In genomic region chr19:41945135-41945766, GRCh38 we compare ENCODE assay signal across 8 cellular contexts. TPM values are rescaled to one million over a fixed set of nuclear protein-coding genes. Genes with fewer than 3 reads are reported as not detected.
DNase-seq lines count a peak whose midpoint lies in the region; ATAC-seq and TF ChIP-seq lines count a peak whose summit lies in the region.

No MANE protein-coding gene starts in this region.

- H3K9me3 Mint-ChIP-seq in CD8-positive, alpha-beta memory T cell = peaks cover 0 to 2% (median 0%) of the 10 kb centered on the region in 5 donors
- H3K9me3 Mint-ChIP-seq in activated naive CD4-positive, alpha-beta T cell treated with anti-CD3 and anti-CD28 coated beads, Interleukin-2, amount 50 U/mL, for 72 hours = no peaks in the 10 kb centered on the region

- H3K27me3 ChIP-seq in CD8-positive, alpha-beta memory T cell (ENCODE audit: insufficient read depth, low read length, poor library complexity, severe bottlenecking) = no peaks in the 10 kb centered on the region
- no peaks in the 10 kb centered on the region for H3K27me3 ChIP-seq in PC-9 (ENCODE audit: insufficient read depth, low read depth)

- TF ChIP-seq CTCF in OCI-LY7 (conservative IDR thresholded peaks at IDR 0.05; ENCODE audit: low read length) (no peak), PC-9 (conservative IDR thresholded peaks at IDR 0.05) (no peak)

- H2AFZ ChIP-seq in OCI-LY7 (ENCODE audit: low read length) = no peak overlapping the region
- no peak overlapping the region for H2AFZ ChIP-seq in PC-9

- ATAC-seq in GM21717 (IDR thresholded peaks at IDR 0.05; ENCODE audit: unreplicated experiment) = peak; percentile 72
- peak; percentile 92 to 96 for ATAC-seq in activated naive CD4-positive, alpha-beta T cell treated with anti-CD3 and anti-CD28 coated beads, Interleukin-2, amount 50 U/mL, for 72 hours

- H3K36me3 ChIP-seq in CD8-positive, alpha-beta memory T cell (ENCODE audit: insufficient read depth, low read length) = no peaks in the 10 kb centered on the region
- H3K36me3 ChIP-seq in OCI-LY7 (ENCODE audit: insufficient read depth, low read length) = no peaks in the 10 kb centered on the region
- H3K36me3 ChIP-seq in PC-9 (ENCODE audit: low read depth) = no peaks in the 10 kb centered on the region

- peak overlapping the region; percentile 53 to 91 (median 74) for H3K4me3 Mint-ChIP-seq in CD8-positive, alpha-beta memory T cell

- POLR2A ChIA-PET in CD8-positive, alpha-beta memory T cell (lab: Charles Lee) = interaction anchor here (0.6 to 3.5 kb wide), 15 partner anchors 8 to 85 kb away, joined by 3 to 24 read pairs (median 8); partner anchors contain the start of genes ARHGEF1, RABAC1 and RPS19
- POLR2A ChIA-PET in OCI-LY7 (lab: Charles Lee) = interaction anchor here (0.6 to 3.4 kb wide), 13 partner anchors 8 to 398 kb away, joined by 3 to 21 read pairs (median 7); partner anchors contain the start of genes CD79A, ERFL and RPS19
- POLR2A ChIA-PET in PC-9 (lab: Charles Lee; ENCODE audit: unreplicated experiment) = no interaction called here

- peaks cover 45 to 77% (median 55%) of the 10 kb centered on the region in 3 donors for H3K4me1 Mint-ChIP-seq in CD8-positive, alpha-beta memory T cell

- H3K36me3 Mint-ChIP-seq in CD8-positive, alpha-beta memory T cell = no peaks in the 10 kb centered on the region
- peaks cover 0 to 5% of the 10 kb centered on the region in 2 donors for H3K36me3 Mint-ChIP-seq in activated naive CD4-positive, alpha-beta T cell treated with anti-CD3 and anti-CD28 coated beads, Interleukin-2, amount 50 U/mL, for 72 hours

- intact Hi-C loops in OCI-LY7 (cut with micrococcal nuclease; ENCODE audit: unreplicated experiment) = loop anchor here (1.0 to 10.0 kb wide), 4 partner anchors 8 to 400 kb away; partner anchors contain the start of genes CD79A and ERFL
- intact Hi-C loops in PC-9 (cut with micrococcal nuclease; ENCODE audit: unreplicated experiment) = no loop called here

- H3K4me2 ChIP-seq in OCI-LY7 (ENCODE audit: low read length) = peak overlapping the region; percentile 76
- no peak overlapping the region for H3K4me2 ChIP-seq in PC-9

- DNase-seq in CD8-positive, alpha-beta memory T cell = peak; percentile 84 to 97 (median 95)
- DNase-seq in OCI-LY7 (ENCODE audit: low spot score) (peak; percentile 97), HT-29 (ENCODE audit: low spot score) (no peak), KG1 (lab: John Stamatoyannopoulos, UW) (no peak), PC-9 (no peak)
- DNase-seq in activated naive CD4-positive, alpha-beta T cell treated with anti-CD3 and anti-CD28 coated beads, Interleukin-2, amount 50 U/mL, for 72 hours (ENCODE audit: low spot score in 2 of 2) = peak; percentile 80 to 91
- peak; percentile 84 to 87 for DNase-seq in stimulated activated CD8-positive, alpha-beta memory T cell treated with anti-CD3 and anti-CD28 coated beads, Interleukin-15, amount 100 ng/mL, for 48 hours (ENCODE audit: low read depth in 2 of 2)

- H3K4me3 ChIP-seq in CD8-positive, alpha-beta memory T cell (ENCODE audit: low read length) = no peak overlapping the region
- H3K4me3 ChIP-seq in OCI-LY7 (ENCODE audit: low read depth, low read length, poor library complexity, severe bottlenecking) (peak overlapping the region; percentile 49), PC-9 (no peak overlapping the region)

- H3K79me2 ChIP-seq in OCI-LY7 (ENCODE audit: insufficient read depth, low read depth, low read length) (no peaks in the 10 kb centered on the region), PC-9 (ENCODE audit: low read depth) (no peaks in the 10 kb centered on the region)

- peaks cover 7 to 9% of the 10 kb centered on the region in 2 donors for H3K27me3 Mint-ChIP-seq in CD8-positive, alpha-beta memory T cell

- BruUV-seq in OCI-LY7 (replicated peaks; lab: Mats Ljungman, UMichigan) = no TSS peak
- BruUV-seq in PC-9 (replicated peaks; lab: Mats Ljungman, UMichigan) = no TSS peak

- no peaks in the 10 kb centered on the region for H4K20me1 ChIP-seq in OCI-LY7 (ENCODE audit: insufficient read depth, low read length)
- H4K20me1 ChIP-seq in PC-9 (ENCODE audit: insufficient read depth) = no peaks in the 10 kb centered on the region

- no peaks in the 10 kb centered on the region for H3K9me3 ChIP-seq in CD8-positive, alpha-beta memory T cell (ENCODE audit: low read length)
- no peaks in the 10 kb centered on the region for H3K9me3 ChIP-seq in OCI-LY7 (ENCODE audit: low read length)
- H3K9me3 ChIP-seq in PC-9 (ENCODE audit: insufficient read depth, low read depth) = no peaks in the 10 kb centered on the region

- peak overlapping the region; percentile 28 for H3K27ac ChIP-seq in CD8-positive, alpha-beta memory T cell (ENCODE audit: low read depth, low read length)
- H3K27ac ChIP-seq in OCI-LY7 (ENCODE audit: low read depth, low read length, poor library complexity, severe bottlenecking) (peak overlapping the region; percentile 96), PC-9 (no peak overlapping the region)

- H3F3A ChIP-seq in PC-9 (ENCODE audit: insufficient read depth, low read depth) = no peaks in the 10 kb centered on the region

- H3K27ac Mint-ChIP-seq in CD8-positive, alpha-beta memory T cell = peak overlapping the region; percentile 95 to 100 (median 99)
- peak overlapping the region; percentile 83 to 96 for H3K27ac Mint-ChIP-seq in activated naive CD4-positive, alpha-beta T cell treated with anti-CD3 and anti-CD28 coated beads, Interleukin-2, amount 50 U/mL, for 72 hours

- CTCF ChIA-PET in CD8-positive, alpha-beta memory T cell (lab: Charles Lee) = interaction anchor here (0.7 to 5.4 kb wide), 19 partner anchors 8 to 127 kb away, joined by 3 to 57 read pairs (median 5); partner anchors contain the start of genes CD79A, ERFL and RPS19
- CTCF ChIA-PET in OCI-LY7 (lab: Charles Lee; ENCODE audit: unreplicated experiment) (interaction anchor here (1.0 to 1.2 kb wide), 2 partner anchors 14 to 68 kb away, joined by 3 read pairs; partner anchors contain the start of gene CD79A), PC-9 (lab: Charles Lee) (interaction anchor here (0.6 kb wide), 1 partner anchor 17 kb away, joined by 3 read pairs; the partner anchor contains the start of gene ERFL)

- peaks cover 39% of the 10 kb centered on the region for H3K4me1 ChIP-seq in CD8-positive, alpha-beta memory T cell (ENCODE audit: insufficient read depth, low read length)
- H3K4me1 ChIP-seq in OCI-LY7 (ENCODE audit: insufficient read depth, low read length, poor library complexity, severe bottlenecking) (peaks cover 90% of the 10 kb centered on the region), PC-9 (replicated peaks; ENCODE audit: insufficient read depth) (no peaks in the 10 kb centered on the region)

- H3K9me2 ChIP-seq in OCI-LY7 (ENCODE audit: insufficient read depth, low read length) (no peaks in the 10 kb centered on the region), PC-9 (ENCODE audit: insufficient read depth) (no peaks in the 10 kb centered on the region)

RNA-seq across cellular contexts. Expression of gene RABAC1, which starts 13.9 kb away (rescaled TPM):
- 10 to 100 TPM; 74.7 to 83.3 TPM for total RNA-seq in CD8-positive, alpha-beta memory T cell
- polyA plus RNA-seq in CD8-positive, alpha-beta memory T cell = 220 TPM
- total RNA-seq in OCI-LY7 (2014; rRNA removed; shearing (Covaris generic)) = 161 and 171 TPM in 2 replicates
- 167 and 191 TPM in 2 replicates for total RNA-seq in OCI-LY7 (2022)
- 10 to 100 TPM; 39.8 to 46.0 TPM for total RNA-seq in activated naive CD4-positive, alpha-beta T cell treated with anti-CD3 and anti-CD28 coated beads, Interleukin-2, amount 50 U/mL, for 72 hours
- 232 and 234 TPM in 2 replicates for total RNA-seq in HT-29 (2014; rRNA removed; shearing (Covaris generic))
- 110 and 188 TPM in 2 replicates for total RNA-seq in PC-9 (2021)

RNA-seq across cellular contexts. Expression of gene ERFL, which starts 17.0 kb away (rescaled TPM):
- 1 to 10 TPM; 1.3 to 1.4 TPM for total RNA-seq in CD8-positive, alpha-beta memory T cell
- polyA plus RNA-seq in CD8-positive, alpha-beta memory T cell = not detected
- 1.6 and 1.9 TPM in 2 replicates for total RNA-seq in OCI-LY7 (2014; rRNA removed; shearing (Covaris generic))
- total RNA-seq in OCI-LY7 (2022) (5.9 and 6.8 TPM in 2 replicates), PC-9 (2021) (0.65 and 0.98 TPM in 2 replicates)
- 1 to 10 TPM; 1.7 to 2.9 TPM for total RNA-seq in activated naive CD4-positive, alpha-beta T cell treated with anti-CD3 and anti-CD28 coated beads, Interleukin-2, amount 50 U/mL, for 72 hours
- total RNA-seq in HT-29 (2014; rRNA removed; shearing (Covaris generic)) = 0.39 and 0.64 TPM in 2 replicates

RNA-seq across cellular contexts. Expression of gene ATP1A3, which starts 48.8 kb away (rescaled TPM):
- total RNA-seq in CD8-positive, alpha-beta memory T cell = 1 to 10 TPM; 1.9 to 4.1 TPM
- 8.2 TPM for polyA plus RNA-seq in CD8-positive, alpha-beta memory T cell
- 3.1 and 9.3 TPM in 2 replicates for total RNA-seq in OCI-LY7 (2014; rRNA removed; shearing (Covaris generic))
- total RNA-seq in OCI-LY7 (2022) (33.0 and 33.3 TPM in 2 replicates), PC-9 (2021) (not detected in 2 replicates)
- total RNA-seq in activated naive CD4-positive, alpha-beta T cell treated with anti-CD3 and anti-CD28 coated beads, Interleukin-2, amount 50 U/mL, for 72 hours = 1 to 10 TPM; 2.0 to 4.0 TPM
- total RNA-seq in HT-29 (2014; rRNA removed; shearing (Covaris generic)) = 0.10 and 0.66 TPM in 2 replicates

Comparison
In these comparisons a context has a peak if more than half of its experiments do, and no peak if none do; other contexts are left out.
1. DNase-seq: peak in CD8-positive, alpha-beta memory T cell (5 of 5), OCI-LY7 (single experiment), activated naive CD4-positive, alpha-beta T cell treated with anti-CD3 and anti-CD28 coated beads, Interleukin-2, amount 50 U/mL, for 72 hours (2 of 2) and stimulated activated CD8-positive, alpha-beta memory T cell treated with anti-CD3 and anti-CD28 coated beads, Interleukin-15, amount 100 ng/mL, for 48 hours (2 of 2); none in HT-29 (single experiment), KG1 (single experiment) and PC-9 (0 of 2).